Comparison of ENCODE assay signal across 22 cellular contexts in genomic region chr2:147916067-147916466, GRCh38.
"Had no signal": no experiment of that assay in that cellular context is flagged by ENCODE, and none has a peak within 500 bp of the region (broad histone marks: within the 10 kb centered on the region; RNA-seq: fewer than 3 reads in every experiment).

No MANE protein-coding gene starts in this region.

- H3K36me3 ChIP-seq: SJSA1 had no signal

- H3K9ac ChIP-seq: KMS-11 had no signal

- ATAC-seq: HepG2, K562 had no signal

- FAIRE-seq: HepG2, K562, RCC 7860 had no signal

- H3K27me3 ChIP-seq: SJSA1 had no signal

- H3K9me3 ChIP-seq: SJSA1 had no signal

- DNase-seq: Kasumi-1, MM.1S, NCI-H1092 treated with DMSO at 0.1 percent for 48 hours, NCI-H1436 treated with DMSO at 0.1 percent for 48 hours, NCI-H1694 treated with DMSO at 0.1 percent for 48 hours, NCI-H1930, NCI-H2081 treated with DMSO at 0.1 percent for 48 hours, NCI-H2171, NCI-H226, NCI-H446, NCI-H510A, NCI-H524 treated with DMSO at 0.1 percent for 48 hours, NCI-H69, NCI-H774, Right ventricle myocardium superior, RPMI8226, SIG-M5 had no signal

- H3K4me3 ChIP-seq: K562, SJSA1 had no signal

- H3K4me2 ChIP-seq: KMS-11 had no signal

- H3K27ac ChIP-seq: KMS-11, SJSA1 had no signal
